Comparison of ENCODE assay signal across 20 cellular contexts in the genomic region with DNA sequence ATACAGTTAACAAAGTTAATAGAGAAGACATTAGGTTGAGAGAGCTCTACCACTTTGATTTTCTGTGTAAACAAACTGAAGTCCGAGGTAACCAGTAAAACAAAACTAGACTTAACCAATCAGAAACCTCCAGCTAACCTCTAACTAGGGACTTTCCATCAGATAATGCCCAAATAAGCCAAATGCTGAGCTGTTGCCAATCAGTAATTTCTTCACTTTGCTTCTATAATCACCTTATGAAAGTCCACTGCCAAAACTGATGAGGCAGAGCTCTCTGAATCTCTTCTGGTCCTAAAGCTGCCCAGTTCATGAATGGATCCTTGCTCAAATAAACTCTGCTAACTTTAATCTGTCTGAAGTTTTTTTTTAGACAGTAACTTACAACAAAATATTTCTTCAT.
DNase-seq lines count a peak whose midpoint lies in the region; ATAC-seq, FAIRE-seq and TF ChIP-seq lines count a peak whose summit lies in the region.
"Had no signal": no experiment of that assay in that cellular context is flagged by ENCODE, and none has a peak within 500 bp of the region (broad histone marks: within the 10 kb centered on the region; RNA-seq: fewer than 3 reads in every experiment).

No MANE protein-coding gene starts in this region.

- H3K4me1 ChIP-seq in heart left ventricle, result no peaks in the 10 kb centered on the region
- H3K4me1 ChIP-seq: colonic mucosa, lower lobe of right lung, testis had no signal

- peaks cover 0 to 6% (median 0%) of the 10 kb centered on the region in 12 donors for H3K9me3 ChIP-seq in heart left ventricle
- H3K9me3 ChIP-seq: colonic mucosa, lower lobe of right lung, testis had no signal

- H3K9me3 Mint-ChIP-seq in activated CD4-positive, alpha-beta memory T cell treated with anti-CD3 and anti-CD28 coated beads, Interleukin-2, amount 10 ng/mL, durations not matched to agents 7 days and 5 days, result peaks cover 4% of the 10 kb centered on the region
- H3K9me3 Mint-ChIP-seq: activated T-cell treated with anti-CD3 and anti-CD28 coated beads, Interleukin-2, amount 50 U/mL, for 72 hours; nephron progenitor cell had no signal

- no peaks in the 10 kb centered on the region for H3K27me3 Mint-ChIP-seq in activated CD4-positive, alpha-beta memory T cell treated with anti-CD3 and anti-CD28 coated beads, Interleukin-2, amount 10 ng/mL, durations not matched to agents 7 days and 5 days
- H3K27me3 Mint-ChIP-seq: B cell had no signal

- H3K4me1 Mint-ChIP-seq in activated CD4-positive, alpha-beta memory T cell treated with anti-CD3 and anti-CD28 coated beads, Interleukin-2, amount 10 ng/mL, durations not matched to agents 7 days and 5 days, result peaks cover 8% of the 10 kb centered on the region

- no peaks in the 10 kb centered on the region for H3K27me3 ChIP-seq in heart left ventricle
- H3K27me3 ChIP-seq: colonic mucosa, testis had no signal

- CTCF ChIA-PET in activated CD4-positive, alpha-beta memory T cell treated with anti-CD3 and anti-CD28 coated beads, Interleukin-2, amount 10 ng/mL, durations not matched to agents 7 days and 5 days (lab: Charles Lee), result no interaction called here

- TF ChIP-seq POLR2A in heart left ventricle (IDR thresholded peaks at IDR 0.05), result no peak

- POLR2A ChIA-PET in activated CD4-positive, alpha-beta memory T cell treated with anti-CD3 and anti-CD28 coated beads, Interleukin-2, amount 10 ng/mL, durations not matched to agents 7 days and 5 days (lab: Charles Lee), result no interaction called here

- H3K4me3 Mint-ChIP-seq in activated CD4-positive, alpha-beta memory T cell treated with anti-CD3 and anti-CD28 coated beads, Interleukin-2, amount 10 ng/mL, durations not matched to agents 7 days and 5 days, result no peak overlapping the region
- H3K4me3 Mint-ChIP-seq: activated T-cell treated with anti-CD3 and anti-CD28 coated beads, Interleukin-2, amount 50 U/mL, for 72 hours; B cell; nephron progenitor cell had no signal

- no peaks in the 10 kb centered on the region for H3K36me3 Mint-ChIP-seq in activated CD4-positive, alpha-beta memory T cell treated with anti-CD3 and anti-CD28 coated beads, Interleukin-2, amount 10 ng/mL, durations not matched to agents 7 days and 5 days (ENCODE audit: low read depth)

- DNase-seq in HT-29 (ENCODE audit: low spot score) (peak; percentile 12), fibroblast of gingiva (ENCODE audit: low read depth) (peak; percentile 6), activated gamma-delta T cell treated with Interleukin-2 at 50 U/mL for 16 hours (no peak), RCC 7860 (ENCODE audit: low spot score) (no peak), heart left ventricle (no peak)
- DNase-seq in activated CD4-positive, alpha-beta memory T cell treated with anti-CD3 and anti-CD28 coated beads, Interleukin-2, amount 10 ng/mL, durations not matched to agents 7 days and 5 days, result no peak
- DNase-seq: activated CD4-positive, alpha-beta T cell treated with anti-CD3 and anti-CD28 coated beads, Interleukin-2, amount 50 U/mL, for 1 hour; activated T-cell treated with anti-CD3 and anti-CD28 coated beads, Interleukin-2, amount 50 U/mL, for 72 hours; colonic mucosa; DMS 273 treated with DMSO at 0.1 percent for 48 hours; lower lobe of right lung; nephron progenitor cell; SHP77; stimulated activated CD8-positive, alpha-beta memory T cell treated with anti-CD3 and anti-CD28 coated beads, Interleukin-4, amount 100 ng/mL, for 48 hours; T1000; testis had no signal

- 58 to 73% (median 65%) methylated on average over 1 of the region's 1 CpG for WGBS in heart left ventricle, 4 donors

- no peak for TF ChIP-seq CTCF in heart left ventricle (IDR thresholded peaks at IDR 0.05)

- intact Hi-C loops in heart left ventricle (cut with DNase I), result no loop called here

- H3K4me3 ChIP-seq in heart left ventricle, result no peak overlapping the region
- H3K4me3 ChIP-seq: colonic mucosa, lower lobe of right lung, testis had no signal

- ATAC-seq in GM18511 (IDR thresholded peaks at IDR 0.05; ENCODE audit: unreplicated experiment) (peak; percentile 56), GM21786 (IDR thresholded peaks at IDR 0.05; ENCODE audit: unreplicated experiment) (peak; percentile 44), heart left ventricle (no peak)
- ATAC-seq: activated T-cell treated with anti-CD3 and anti-CD28 coated beads, Interleukin-2, amount 50 U/mL, for 72 hours; esophagus mucosa; lower lobe of right lung had no signal

- H3K27ac ChIP-seq in heart left ventricle, result no peak overlapping the region
- H3K27ac ChIP-seq: colonic mucosa, lower lobe of right lung, testis had no signal

- H3K27ac Mint-ChIP-seq in activated CD4-positive, alpha-beta memory T cell treated with anti-CD3 and anti-CD28 coated beads, Interleukin-2, amount 10 ng/mL, durations not matched to agents 7 days and 5 days, result no peak overlapping the region
- H3K27ac Mint-ChIP-seq: activated T-cell treated with anti-CD3 and anti-CD28 coated beads, Interleukin-2, amount 50 U/mL, for 72 hours; B cell; nephron progenitor cell had no signal

- H3K36me3 ChIP-seq in heart left ventricle, result no peaks in the 10 kb centered on the region
- H3K36me3 ChIP-seq: colonic mucosa, lower lobe of right lung had no signal

- no peak for FAIRE-seq in RCC 7860 (lab: Jason Lieb, UNC)

Comparison
In these comparisons a context has a peak if more than half of its experiments do, and no peak if none do; other contexts are left out.
1. ATAC-seq: peak in GM18511 (single experiment) and GM21786 (single experiment); none in heart left ventricle (0 of 4).
2. DNase-seq: peak in HT-29 (single experiment) and fibroblast of gingiva (single experiment); none in activated gamma-delta T cell treated with Interleukin-2 at 50 U/mL for 16 hours (single experiment), activated CD4-positive, alpha-beta memory T cell treated with anti-CD3 and anti-CD28 coated beads, Interleukin-2, amount 10 ng/mL, durations not matched to agents 7 days and 5 days (single experiment), RCC 7860 (single experiment) and heart left ventricle (0 of 5).